1 cellular context compared by ENCODE assay signal in genomic region chr5:174300941-174301761, GRCh38.
TF ChIP-seq lines count a peak whose summit lies in the region.

No MANE protein-coding gene starts in this region.

TF ChIP-seq in WTC11, 78 proteins besides CTCF, POLR2A, EP300 and RAD21 (continued from another document):
- TF ChIP-seq ARID4B (CRISPR knock-in tag; IDR thresholded peaks at IDR 0.05; ENCODE audit: borderline replicate concordance): no peak
- TF ChIP-seq ZNF263 (CRISPR knock-in tag; IDR thresholded peaks at IDR 0.05; ENCODE audit: low read depth): no peak
- no peak for TF ChIP-seq GABPB1 (CRISPR knock-in tag; IDR thresholded peaks at IDR 0.05)
- TF ChIP-seq ELF4 (CRISPR knock-in tag; IDR thresholded peaks at IDR 0.05; ENCODE audit: low read depth): no peak
- no peak for TF ChIP-seq ETV6 (CRISPR knock-in tag; IDR thresholded peaks at IDR 0.05)
- no peak for TF ChIP-seq RELA (CRISPR knock-in tag; IDR thresholded peaks at IDR 0.05; ENCODE audit: borderline replicate concordance)
- no peak for TF ChIP-seq GRHL2 (CRISPR knock-in tag; IDR thresholded peaks at IDR 0.05; ENCODE audit: insufficient replicate concordance, severe bottlenecking)
- TF ChIP-seq EMX1 (CRISPR knock-in tag; IDR thresholded peaks at IDR 0.05): no peak
- TF ChIP-seq TEAD1 (CRISPR knock-in tag; IDR thresholded peaks at IDR 0.05): no peak
- no peak for TF ChIP-seq ZNF281 (CRISPR knock-in tag; IDR thresholded peaks at IDR 0.05)
